In the genomic region with DNA sequence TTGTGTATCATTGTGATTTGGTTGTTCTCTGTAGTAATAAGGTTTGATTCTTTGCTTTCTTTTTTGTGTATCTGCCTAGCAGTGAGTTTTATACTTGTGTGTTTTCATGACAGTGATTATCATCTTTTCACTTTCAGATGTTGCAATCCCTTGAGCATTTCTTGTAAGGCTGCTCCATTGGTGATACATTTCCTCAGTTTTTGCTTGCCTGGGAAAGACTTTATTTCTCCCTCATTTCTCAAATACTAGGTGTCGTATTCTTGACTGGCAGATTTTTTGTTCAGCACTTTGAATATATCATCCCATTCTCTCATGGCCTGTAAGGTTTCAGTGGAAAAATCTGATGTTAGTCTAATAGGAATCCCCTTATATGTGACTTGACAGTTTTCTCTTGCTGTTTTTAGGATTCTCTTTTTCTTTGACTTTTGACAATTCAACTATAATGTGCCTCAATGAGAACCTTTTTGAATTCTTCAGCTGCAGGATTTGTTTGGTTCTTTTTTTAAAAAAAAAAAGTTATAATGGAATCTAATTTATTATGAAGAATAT, we compare ENCODE assay signal across 36 cellular contexts.
"Had no signal": no experiment of that assay in that cellular context is flagged by ENCODE, and none has a peak within 500 bp of the region (broad histone marks: within the 10 kb centered on the region; RNA-seq: fewer than 3 reads in every experiment).

No MANE protein-coding gene starts in this region.

- ATAC-seq: activated CD8-positive, alpha-beta T cell treated with anti-CD3 and anti-CD28 coated beads for 36 hours; activated naive CD4-positive, alpha-beta T cell treated with anti-CD3 and anti-CD28 coated beads, Interleukin-2, amount 50 U/mL, for 72 hours; activated T-cell treated with anti-CD3 and anti-CD28 coated beads, Interleukin-2, amount 50 U/mL, for 4 hours; activated T-cell treated with anti-CD3 and anti-CD28 coated beads, Interleukin-2, amount 50 U/mL, for 72 hours; activated T-helper 17 cell treated with anti-CD3 and anti-CD28 coated beads, Interleukin-2, amount 50 U/mL, for 72 hours; body of pancreas had no signal

- H3K4me3 ChIP-seq: adrenal gland, body of pancreas, breast epithelium had no signal

- H3K4me1 Mint-ChIP-seq: activated B cell treated with CpG ODN at 0.5 μM for 24 hours; activated CD4-positive, alpha-beta T cell treated with anti-CD3 and anti-CD28 coated beads, Interleukin-2, amount 10 ng/mL, durations not matched to agents 24 days and 14 days; activated T-helper 17 cell treated with anti-CD3 and anti-CD28 coated beads, Interleukin-2, amount 50 U/mL, for 72 hours had no signal

- H3K4me3 Mint-ChIP-seq: activated B cell treated with CpG ODN at 0.5 μM for 24 hours; activated CD4-positive, alpha-beta memory T cell treated with anti-CD3 and anti-CD28 coated beads for 36 hours; activated CD4-positive, alpha-beta T cell treated with anti-CD3 and anti-CD28 coated beads, Interleukin-2, amount 10 ng/mL, durations not matched to agents 24 days and 14 days; activated CD8-positive, alpha-beta T cell treated with anti-CD3 and anti-CD28 coated beads for 36 hours; activated naive CD4-positive, alpha-beta T cell treated with anti-CD3 and anti-CD28 coated beads for 36 hours; activated T-cell treated with anti-CD3 and anti-CD28 coated beads, Interleukin-2, amount 50 U/mL, for 4 hours; activated T-cell treated with anti-CD3 and anti-CD28 coated beads, Interleukin-2, amount 50 U/mL, for 72 hours; activated T-helper 1 cell treated with anti-CD3 and anti-CD28 coated beads, Interleukin-12 subunit alpha, Interleukin-12 subunit beta, Interleukin-2, Interleukin-4 antibody, amounts not matched to agents 30 ng/mL and 10 ng/mL and 1 ng/mL, durations not matched to agents 14 hours and 24 hours and 36 hours; activated T-helper 17 cell treated with anti-CD3 and anti-CD28 coated beads, Interleukin-2, amount 50 U/mL, for 72 hours; T-helper 1 cell treated with Interleukin-12 subunit alpha and Interleukin-12 subunit beta and Interleukin-4 antibody, amounts not matched to agents 30 μg/mL and 1 μg/mL, for 36 hours; T-helper 2 cell treated with Interferon-gamma antibody and Interleukin-4, amounts not matched to agents 5 μg/mL and 100 μg/mL, for 36 hours had no signal

- H3K27me3 Mint-ChIP-seq: activated B cell treated with CpG ODN at 0.5 μM for 24 hours; activated CD4-positive, alpha-beta T cell treated with anti-CD3 and anti-CD28 coated beads, Interleukin-2, amount 10 ng/mL, durations not matched to agents 24 days and 14 days; activated CD8-positive, alpha-beta T cell treated with anti-CD3 and anti-CD28 coated beads for 36 hours; activated T-helper 17 cell treated with anti-CD3 and anti-CD28 coated beads, Interleukin-2, amount 50 U/mL, for 72 hours had no signal

- FAIRE-seq: astrocyte, TTC549 had no signal

- H3K27ac Mint-ChIP-seq: activated B cell treated with CpG ODN at 0.5 μM for 24 hours; activated CD4-positive, alpha-beta memory T cell treated with anti-CD3 and anti-CD28 coated beads for 36 hours; activated CD4-positive, alpha-beta T cell treated with anti-CD3 and anti-CD28 coated beads, Interleukin-2, amount 10 ng/mL, durations not matched to agents 24 days and 14 days; activated CD8-positive, alpha-beta T cell treated with anti-CD3 and anti-CD28 coated beads for 36 hours; activated naive CD4-positive, alpha-beta T cell treated with anti-CD3 and anti-CD28 coated beads for 36 hours; activated T-cell treated with anti-CD3 and anti-CD28 coated beads, Interleukin-2, amount 50 U/mL, for 72 hours; activated T-helper 1 cell treated with anti-CD3 and anti-CD28 coated beads, Interleukin-12 subunit alpha, Interleukin-12 subunit beta, Interleukin-2, Interleukin-4 antibody, amounts not matched to agents 30 ng/mL and 10 ng/mL and 1 ng/mL, durations not matched to agents 14 hours and 24 hours and 36 hours; activated T-helper 17 cell treated with anti-CD3 and anti-CD28 coated beads, Interleukin-2, amount 50 U/mL, for 72 hours; T-helper 1 cell treated with Interleukin-12 subunit alpha and Interleukin-12 subunit beta and Interleukin-4 antibody, amounts not matched to agents 30 μg/mL and 1 μg/mL, for 36 hours; T-helper 2 cell treated with Interferon-gamma antibody and Interleukin-4, amounts not matched to agents 5 μg/mL and 100 μg/mL, for 36 hours had no signal

- H3K4me1 ChIP-seq: adrenal gland, body of pancreas, breast epithelium had no signal

- H3K27me3 ChIP-seq: adrenal gland, body of pancreas, brain microvascular endothelial cell, breast epithelium had no signal

- H3K36me3 ChIP-seq: adrenal gland, brain microvascular endothelial cell, breast epithelium had no signal

- H3K27ac ChIP-seq: adrenal gland, body of pancreas, brain microvascular endothelial cell, breast epithelium, VCaP had no signal

- DNase-seq: activated B cell treated with CpG ODN at 0.5 μM for 24 hours; activated CD4-positive, alpha-beta memory T cell treated with anti-CD3 and anti-CD28 coated beads for 36 hours; activated CD4-positive, alpha-beta T cell treated with anti-CD3 and anti-CD28 coated beads for 4 hours; activated CD4-positive, alpha-beta T cell treated with anti-CD3 and anti-CD28 coated beads, Interleukin-2, amount 10 ng/mL, durations not matched to agents 24 days and 14 days; activated CD4-positive, alpha-beta T cell treated with anti-CD3 and anti-CD28 coated beads, Interleukin-2, amount 50 U/mL, for 1 hour; activated CD4-positive, alpha-beta T cell treated with anti-CD3 and anti-CD28 coated beads, Interleukin-2, amount 50 U/mL, for 4 hours; activated CD4-positive, CD25-positive, alpha-beta regulatory T cell treated with anti-CD3 and anti-CD28 coated beads, Interleukin-2, amount 50 U/mL, for 72 hours; activated CD8-positive, alpha-beta memory T cell treated with anti-CD3 and anti-CD28 coated beads, Interleukin-2, amount 50 U/mL, for 4 hours; activated CD8-positive, alpha-beta T cell treated with anti-CD3 and anti-CD28 coated beads for 36 hours; activated effector memory CD4-positive, alpha-beta T cell treated with anti-CD3 and anti-CD28 coated beads, Interleukin-2, amount 50 U/mL, for 16 hours; activated gamma-delta T cell treated with Interleukin-2 at 50 U/mL for 16 hours; activated naive CD4-positive, alpha-beta T cell; activated naive CD4-positive, alpha-beta T cell treated with anti-CD3 and anti-CD28 coated beads for 36 hours; activated naive CD4-positive, alpha-beta T cell treated with anti-CD3 and anti-CD28 coated beads, Interleukin-2, amount 50 U/mL, for 16 hours; activated T-cell treated with anti-CD3 and anti-CD28 coated beads for 4 hours; activated T-cell treated with anti-CD3 and anti-CD28 coated beads, Interleukin-2, amount 50 U/mL, for 1 hour; activated T-cell treated with anti-CD3 and anti-CD28 coated beads, Interleukin-2, amount 50 U/mL, for 4 hours; activated T-cell treated with anti-CD3 and anti-CD28 coated beads, Interleukin-2, amount 50 U/mL, for 72 hours; adrenal gland; amniotic stem cell; aorta; body of pancreas; brain microvascular endothelial cell; central memory CD4-positive, alpha-beta T cell; T-helper 1 cell; T-helper 2 cell; T-helper 9 cell had no signal
